Comparison of ENCODE assay signal across 18 cellular contexts in genomic region chr6:149356081-149356750, GRCh38. TPM values are rescaled to one million over a fixed set of nuclear protein-coding genes. Genes with fewer than 3 reads are reported as not detected.
"Had no signal": no experiment of that assay in that cellular context is flagged by ENCODE, and none has a peak within 500 bp of the region (broad histone marks: within the 10 kb centered on the region; RNA-seq: fewer than 3 reads in every experiment).

No MANE protein-coding gene starts in this region.

- H3K9me3 Mint-ChIP-seq: activated T-helper 2 cell treated with anti-CD3 and anti-CD28 coated beads, Interferon-gamma antibody, Interleukin-2, Interleukin-4, amounts not matched to agents 10 μg/mL and 5 μg/mL and 100 μg/mL, durations not matched to agents 14 hours and 24 hours and 36 hours had no signal

- DNase-seq: amniotic stem cell; body of pancreas; central memory CD4-positive, alpha-beta T cell; islet precursor cell; left lung; mammary epithelial cell; pancreas; SK-N-SH; stomach; T-cell; T1000; testis had no signal

- H3K9me3 ChIP-seq: body of pancreas, esophagus muscularis mucosa, left lung, pancreas, SK-N-SH, stomach, testis had no signal

- H3K4me3 Mint-ChIP-seq: activated naive CD4-positive, alpha-beta T cell treated with anti-CD3 and anti-CD28 coated beads, Interleukin-2, amount 50 U/mL, for 24 hours; T-cell had no signal

- ATAC-seq: body of pancreas, left lung, pancreas, sciatic nerve, T-cell had no signal

- H3K4me3 ChIP-seq: body of pancreas, coronary artery, esophagus muscularis mucosa, hepatocyte, left lung, pancreas, stomach, testis had no signal

- H3K27ac ChIP-seq: body of pancreas, coronary artery, esophagus muscularis mucosa, hepatocyte, left lung, pancreas, stomach, testis had no signal

- H3K36me3 ChIP-seq: esophagus muscularis mucosa, left lung, pancreas, stomach had no signal

- H3K27me3 ChIP-seq: body of pancreas, esophagus muscularis mucosa, hepatocyte, left lung, pancreas, stomach, testis had no signal

- FAIRE-seq: pancreas had no signal

- H3K27me3 Mint-ChIP-seq: activated naive CD4-positive, alpha-beta T cell treated with anti-CD3 and anti-CD28 coated beads, Interleukin-2, amount 50 U/mL, for 24 hours; T-cell had no signal

- H3K4me1 ChIP-seq: testis had no signal

RNA-seq across cellular contexts. Expression of gene SUMO4, which starts 43.8 kb away (rescaled TPM):
- polyA plus RNA-seq: SK-N-SH, stomach had no signal
